In genomic region chr15:99014803-99015676, GRCh38 we compare ENCODE assay signal across 1 cellular context.
TF ChIP-seq lines count a peak whose summit lies in the region.

No MANE protein-coding gene starts in this region.

TF ChIP-seq in HepG2, 621 proteins besides CTCF, POLR2A, EP300 and RAD21 (continued from another document):
- TF ChIP-seq, protein P1, sequence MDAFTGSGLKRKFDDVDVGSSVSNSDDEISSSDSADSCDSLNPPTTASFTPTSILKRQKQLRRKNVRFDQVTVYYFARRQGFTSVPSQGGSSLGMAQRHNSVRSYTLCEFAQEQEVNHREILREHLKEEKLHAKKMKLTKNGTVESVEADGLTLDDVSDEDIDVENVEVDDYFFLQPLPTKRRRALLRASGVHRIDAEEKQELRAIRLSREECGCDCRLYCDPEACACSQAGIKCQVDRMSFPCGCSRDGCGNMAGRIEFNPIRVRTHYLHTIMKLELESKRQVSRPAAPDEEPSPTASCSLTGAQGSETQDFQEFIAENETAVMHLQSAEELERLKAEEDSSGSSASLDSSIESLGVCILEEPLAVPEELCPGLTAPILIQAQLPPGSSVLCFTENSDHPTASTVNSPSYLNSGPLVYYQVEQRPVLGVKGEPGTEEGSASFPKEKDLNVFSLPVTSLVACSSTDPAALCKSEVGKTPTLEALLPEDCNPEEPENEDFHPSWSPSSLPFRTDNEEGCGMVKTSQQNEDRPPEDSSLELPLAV (CRISPR knock-in tag; conservative IDR thresholded peaks at IDR 0.05; ENCODE audit: low read depth): no peak
- TF ChIP-seq FOXK1 (CRISPR knock-in tag; IDR thresholded peaks at IDR 0.05; ENCODE audit: borderline replicate concordance, low read depth) (0 out of 2 replicates have a peak, but pooled peaks have one; percentile 22), TAF15 (IDR thresholded peaks at IDR 0.05; ENCODE audit: low read depth, low read length, poor library complexity, severe bottlenecking) (no peak), SALL2 (CRISPR knock-in tag; IDR thresholded peaks at IDR 0.05) (no peak), NR3C1 (CRISPR knock-in tag; IDR thresholded peaks at IDR 0.05) (no peak), ZNF513 (CRISPR knock-in tag; conservative IDR thresholded peaks at IDR 0.05) (no peak), HNRNPLL (IDR thresholded peaks at IDR 0.05; ENCODE audit: low read depth, low read length, poor library complexity, severe bottlenecking) (peak; percentile 88), CCDC6 (CRISPR knock-in tag; IDR thresholded peaks at IDR 0.05) (no peak), ZNF709 (CRISPR knock-in tag; IDR thresholded peaks at IDR 0.05) (no peak), ATF4 (CRISPR knock-in tag; IDR thresholded peaks at IDR 0.05) (no peak), ZSCAN22 (CRISPR knock-in tag; IDR thresholded peaks at IDR 0.05) (peak; percentile 79; the same call in 1 of the 2 replicates), NR2C2 (CRISPR knock-in tag; IDR thresholded peaks at IDR 0.05; ENCODE audit: borderline replicate concordance) (no peak), PCBP1 (IDR thresholded peaks at IDR 0.05; ENCODE audit: borderline replicate concordance, low read depth, low read length) (0 out of 2 replicates have a peak, but pooled peaks have one; percentile 28), ZNF589 (CRISPR knock-in tag; conservative IDR thresholded peaks at IDR 0.05) (no peak), ZFAT (CRISPR knock-in tag; conservative IDR thresholded peaks at IDR 0.05) (no peak), DMTF1 (CRISPR knock-in tag; IDR thresholded peaks at IDR 0.05) (no peak), SNAPC4 (CRISPR knock-in tag; IDR thresholded peaks at IDR 0.05) (no peak), ISX (CRISPR knock-in tag; conservative IDR thresholded peaks at IDR 0.05) (no peak), ZNF225 (CRISPR knock-in tag; IDR thresholded peaks at IDR 0.05) (no peak), KLF12 (CRISPR knock-in tag; IDR thresholded peaks at IDR 0.05; ENCODE audit: borderline replicate concordance) (no peak), MATR3 (CRISPR knock-in tag; IDR thresholded peaks at IDR 0.05) (no peak), KLF13 (CRISPR knock-in tag; IDR thresholded peaks at IDR 0.05) (no peak), MLX (CRISPR knock-in tag; IDR thresholded peaks at IDR 0.05) (no peak), ZNF674 (CRISPR knock-in tag; IDR thresholded peaks at IDR 0.05; ENCODE audit: low read depth) (no peak), ZNF574 (CRISPR knock-in tag; IDR thresholded peaks at IDR 0.05) (peak; percentile 67), MED13 (CRISPR knock-in tag; IDR thresholded peaks at IDR 0.05) (no peak), PTBP1 (IDR thresholded peaks at IDR 0.05; ENCODE audit: low read depth, low read length, poor library complexity, severe bottlenecking) (no peak), KAT7 (CRISPR knock-in tag; IDR thresholded peaks at IDR 0.05; ENCODE audit: borderline replicate concordance) (no peak), SP5 (CRISPR knock-in tag; IDR thresholded peaks at IDR 0.05; ENCODE audit: borderline replicate concordance, low read depth) (no peak)
- TF ChIP-seq, protein P2, sequence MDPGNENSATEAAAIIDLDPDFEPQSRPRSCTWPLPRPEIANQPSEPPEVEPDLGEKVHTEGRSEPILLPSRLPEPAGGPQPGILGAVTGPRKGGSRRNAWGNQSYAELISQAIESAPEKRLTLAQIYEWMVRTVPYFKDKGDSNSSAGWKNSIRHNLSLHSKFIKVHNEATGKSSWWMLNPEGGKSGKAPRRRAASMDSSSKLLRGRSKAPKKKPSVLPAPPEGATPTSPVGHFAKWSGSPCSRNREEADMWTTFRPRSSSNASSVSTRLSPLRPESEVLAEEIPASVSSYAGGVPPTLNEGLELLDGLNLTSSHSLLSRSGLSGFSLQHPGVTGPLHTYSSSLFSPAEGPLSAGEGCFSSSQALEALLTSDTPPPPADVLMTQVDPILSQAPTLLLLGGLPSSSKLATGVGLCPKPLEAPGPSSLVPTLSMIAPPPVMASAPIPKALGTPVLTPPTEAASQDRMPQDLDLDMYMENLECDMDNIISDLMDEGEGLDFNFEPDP (CRISPR knock-in tag; conservative IDR thresholded peaks at IDR 0.05): no peak
- TF ChIP-seq, protein P3, sequence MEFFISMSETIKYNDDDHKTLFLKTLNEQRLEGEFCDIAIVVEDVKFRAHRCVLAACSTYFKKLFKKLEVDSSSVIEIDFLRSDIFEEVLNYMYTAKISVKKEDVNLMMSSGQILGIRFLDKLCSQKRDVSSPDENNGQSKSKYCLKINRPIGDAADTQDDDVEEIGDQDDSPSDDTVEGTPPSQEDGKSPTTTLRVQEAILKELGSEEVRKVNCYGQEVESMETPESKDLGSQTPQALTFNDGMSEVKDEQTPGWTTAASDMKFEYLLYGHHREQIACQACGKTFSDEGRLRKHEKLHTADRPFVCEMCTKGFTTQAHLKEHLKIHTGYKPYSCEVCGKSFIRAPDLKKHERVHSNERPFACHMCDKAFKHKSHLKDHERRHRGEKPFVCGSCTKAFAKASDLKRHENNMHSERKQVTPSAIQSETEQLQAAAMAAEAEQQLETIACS (CRISPR knock-in tag; IDR thresholded peaks at IDR 0.05): 0 out of 2 replicates have a peak, but pooled peaks have one; percentile 25
- TF ChIP-seq, protein P4, sequence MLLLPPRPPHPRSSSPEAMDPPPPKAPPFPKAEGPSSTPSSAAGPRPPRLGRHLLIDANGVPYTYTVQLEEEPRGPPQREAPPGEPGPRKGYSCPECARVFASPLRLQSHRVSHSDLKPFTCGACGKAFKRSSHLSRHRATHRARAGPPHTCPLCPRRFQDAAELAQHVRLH (CRISPR knock-in tag; IDR thresholded peaks at IDR 0.05; ENCODE audit: borderline replicate concordance, low read depth): no peak
